37 cellular contexts compared by ENCODE assay signal in genomic region chr5:165808358-165808757, GRCh38.
A peak's percentile ranks its signal among the peaks of the same experiment; 100 is the strongest.
DNase-seq lines count a peak whose midpoint lies in the region; ATAC-seq, FAIRE-seq and TF ChIP-seq lines count a peak whose summit lies in the region.
"Had no signal": no experiment of that assay in that cellular context is flagged by ENCODE, and none has a peak within 500 bp of the region (broad histone marks: within the 10 kb centered on the region; RNA-seq: fewer than 3 reads in every experiment).

No MANE protein-coding gene starts in this region.

- no TSS peak for BruUV-seq in PC-3 (replicated peaks; lab: Mats Ljungman, UMichigan)

- H3K9me3 ChIP-seq in PC-3 (ENCODE audit: low read length): no peaks in the 10 kb centered on the region
- H3K9me3 ChIP-seq: A549; BLaER1; BLaER1 treated with 17β-estradiol and CSF1 and Interleukin-3, amounts not matched to agents 10 nM and 100 nM; Caco-2 had no signal

- ATAC-seq in PC-3 (peak; percentile 58), HG03039 (IDR thresholded peaks at IDR 0.05; ENCODE audit: unreplicated experiment) (no peak)
- ATAC-seq: A549; CD8-positive, alpha-beta T cell had no signal

- POLR2A ChIA-PET in PC-3 (lab: Charles Lee; ENCODE audit: unreplicated experiment): no interaction called here

- in situ Hi-C loops in brain microvascular endothelial cell (cut with HindIII; ENCODE audit: low pct_ligation_motif_present, low sequenced_read_pairs): no loop called here

- H3K27me3 ChIP-seq in PC-3 (ENCODE audit: low read length) (no peaks in the 10 kb centered on the region), brain microvascular endothelial cell (replicated peaks) (no peaks in the 10 kb centered on the region)
- H3K27me3 ChIP-seq: BE2C; BLaER1; BLaER1 treated with 17β-estradiol and CSF1 and Interleukin-3, amounts not matched to agents 10 nM and 100 nM had no signal

- H3K4me2 ChIP-seq in PC-3 (ENCODE audit: low read length): no peak overlapping the region
- H3K4me2 ChIP-seq: A549; BLaER1; BLaER1 treated with 17β-estradiol and CSF1 and Interleukin-3, amounts not matched to agents 10 nM and 100 nM had no signal

- H3K27ac ChIP-seq in PC-3 (ENCODE audit: low read length): no peak overlapping the region
- peak overlapping the region; percentile 67 for H3K27ac ChIP-seq in VCaP
- H3K27ac ChIP-seq in brain microvascular endothelial cell: no peak overlapping the region
- H3K27ac ChIP-seq: 22Rv1; A549; BLaER1; BLaER1 treated with 17β-estradiol and CSF1 and Interleukin-3, amounts not matched to agents 10 nM and 100 nM; C4-2B had no signal

- H3K27me3 Mint-ChIP-seq in mesothelial cell of epicardium (ENCODE audit: low read depth): no peaks in the 10 kb centered on the region
- H3K27me3 Mint-ChIP-seq: B cell; CD4-positive, alpha-beta memory T cell; CD4-positive, alpha-beta T cell; CD4-positive, CD25-positive, alpha-beta regulatory T cell; CD8-positive, alpha-beta memory T cell had no signal

- no peak overlapping the region for H3K9ac ChIP-seq in PC-3 (ENCODE audit: low read length)
- H3K9ac ChIP-seq: BLaER1; BLaER1 treated with 17β-estradiol and CSF1 and Interleukin-3, amounts not matched to agents 10 nM and 100 nM had no signal

- peak; percentile 91 for DNase-seq in LNCaP clone FGC (ENCODE audit: low read depth)
- DNase-seq in PC-3: peak; percentile 19
- no peak for DNase-seq in mesothelial cell of epicardium (ENCODE audit: low spot score in 2 of 2, unreplicated experiment in 2 of 2)
- DNase-seq in NCI-H82 (lab: John Stamatoyannopoulos, UW): no peak
- no peak for DNase-seq in brain microvascular endothelial cell
- DNase-seq: 8988T; ACHN; AML-193; BE2C; C1 segment of cervical spinal cord; Caco-2; Calu3; CD4-positive, alpha-beta memory T cell; CD4-positive, alpha-beta T cell; CD4-positive, CD25-positive, alpha-beta regulatory T cell; CD8-positive, alpha-beta memory T cell; CD8-positive, alpha-beta T cell; COR-L47; DMS 273 treated with DMSO at 0.1 percent for 48 hours; DMS153; DMS53; DMS79; DMS79 treated with DMSO at 0.1 percent for 48 hours; DND-41; EL had no signal

- H3K36me3 Mint-ChIP-seq in mesothelial cell of epicardium: no peaks in the 10 kb centered on the region
- H3K36me3 Mint-ChIP-seq: CD14-positive monocyte; CD4-positive, alpha-beta memory T cell; CD4-positive, CD25-positive, alpha-beta regulatory T cell; CD8-positive, alpha-beta memory T cell; CD8-positive, alpha-beta T cell had no signal

- no peaks in the 10 kb centered on the region for H3K36me3 ChIP-seq in PC-3 (ENCODE audit: low read depth, low read length)
- H3K36me3 ChIP-seq in brain microvascular endothelial cell (replicated peaks): no peaks in the 10 kb centered on the region
- H3K36me3 ChIP-seq: BE2C; BLaER1; BLaER1 treated with 17β-estradiol and CSF1 and Interleukin-3, amounts not matched to agents 10 nM and 100 nM had no signal

- TF ChIP-seq CTCF in LNCaP clone FGC (IDR thresholded peaks at IDR 0.05; ENCODE audit: control insufficient read depth, extremely low read depth, insufficient read depth) (no peak), PC-3 (conservative IDR thresholded peaks at IDR 0.05; ENCODE audit: low read depth, low read length) (no peak), VCaP (conservative IDR thresholded peaks at IDR 0.05) (no peak), mesothelial cell of epicardium (IDR thresholded peaks at IDR 0.05; ENCODE audit: unreplicated experiment) (no peak), brain microvascular endothelial cell (IDR thresholded peaks at IDR 0.05; ENCODE audit: low read depth, low read length, missing control alignments) (no peak)

- no peaks in the 10 kb centered on the region for H4K20me1 ChIP-seq in PC-3 (ENCODE audit: low read length)
- H4K20me1 ChIP-seq: BLaER1; BLaER1 treated with 17β-estradiol and CSF1 and Interleukin-3, amounts not matched to agents 10 nM and 100 nM had no signal

- no peaks in the 10 kb centered on the region for H3K4me1 ChIP-seq in PC-3 (ENCODE audit: insufficient read depth, low read length)
- H3K4me1 ChIP-seq: A549; BE2C; BLaER1; BLaER1 treated with 17β-estradiol and CSF1 and Interleukin-3, amounts not matched to agents 10 nM and 100 nM; Caco-2 had no signal

- no peaks in the 10 kb centered on the region for H3K9me3 Mint-ChIP-seq in mesothelial cell of epicardium
- H3K9me3 Mint-ChIP-seq: CD4-positive, alpha-beta T cell had no signal

- H2AFZ ChIP-seq in PC-3 (ENCODE audit: low read length): no peak overlapping the region

- H3F3A ChIP-seq in PC-3 (ENCODE audit: low read length, unreplicated experiment): no peaks in the 10 kb centered on the region

- peak; percentile 58 for FAIRE-seq in islet of Langerhans (lab: Jason Lieb, UNC)
- FAIRE-seq: A204.1, D721Med had no signal

- H3K9me2 ChIP-seq in PC-3 (replicated peaks; ENCODE audit: low read length): no peaks in the 10 kb centered on the region

- H3K4me1 Mint-ChIP-seq in mesothelial cell of epicardium: no peaks in the 10 kb centered on the region
- H3K4me1 Mint-ChIP-seq: B cell; CD14-positive monocyte; CD4-positive, alpha-beta memory T cell; CD4-positive, CD25-positive, alpha-beta regulatory T cell; CD8-positive, alpha-beta memory T cell had no signal

- intact Hi-C loops in PC-3 (cut with micrococcal nuclease): no loop called here

- H3K4me3 Mint-ChIP-seq in mesothelial cell of epicardium: no peak overlapping the region
- H3K4me3 Mint-ChIP-seq: B cell; CD14-positive monocyte; CD4-positive, alpha-beta memory T cell; CD4-positive, alpha-beta T cell; CD4-positive, CD25-positive, alpha-beta regulatory T cell; CD8-positive, alpha-beta T cell had no signal

- CTCF ChIA-PET in PC-3 (lab: Charles Lee): no interaction called here

- H3K4me3 ChIP-seq in LNCaP clone FGC (ENCODE audit: low read depth, low read length): no peak overlapping the region
- H3K4me3 ChIP-seq in PC-3 (ENCODE audit: low read length): no peak overlapping the region
- H3K4me3 ChIP-seq in brain microvascular endothelial cell (ENCODE audit: low read depth, low read length): no peak overlapping the region
- H3K4me3 ChIP-seq: A549; BLaER1; BLaER1 treated with 17β-estradiol and CSF1 and Interleukin-3, amounts not matched to agents 10 nM and 100 nM had no signal

- H3K27ac Mint-ChIP-seq in mesothelial cell of epicardium: no peak overlapping the region
- H3K27ac Mint-ChIP-seq: B cell; CD14-positive monocyte; CD4-positive, alpha-beta memory T cell; CD4-positive, alpha-beta T cell; CD4-positive, CD25-positive, alpha-beta regulatory T cell; CD8-positive, alpha-beta memory T cell; CD8-positive, alpha-beta T cell had no signal

- H3K79me2 ChIP-seq in PC-3 (ENCODE audit: low read length): no peaks in the 10 kb centered on the region

Comparison
In these comparisons a context has a peak if more than half of its experiments do, and no peak if none do; other contexts are left out.
1. DNase-seq: peak in LNCaP clone FGC (single experiment) and PC-3 (single experiment); none in mesothelial cell of epicardium (0 of 2), NCI-H82 (single experiment) and brain microvascular endothelial cell (single experiment).